Comparison of ENCODE assay signal across 20 cellular contexts in the genomic region with DNA sequence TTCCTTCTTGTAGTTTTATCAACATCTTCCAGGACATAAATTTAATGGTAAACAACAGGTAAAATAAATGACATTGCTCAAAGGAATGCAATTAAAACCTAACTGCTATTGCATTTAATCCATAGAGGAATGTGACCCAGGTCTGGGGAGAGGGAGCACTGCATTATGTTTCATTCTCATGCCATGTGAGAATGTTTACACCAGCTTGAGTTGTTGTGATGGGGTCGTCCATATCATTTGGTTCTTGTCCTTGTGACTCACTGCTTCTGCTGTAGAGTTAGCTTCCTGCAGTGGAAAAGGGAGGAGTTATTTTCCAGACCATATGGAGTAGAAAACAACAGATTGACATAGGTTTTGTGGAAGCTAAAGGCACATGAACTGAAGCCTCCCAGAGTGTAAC.
"Had no signal": no experiment of that assay in that cellular context is flagged by ENCODE, and none has a peak within 500 bp of the region (broad histone marks: within the 10 kb centered on the region; RNA-seq: fewer than 3 reads in every experiment).

No MANE protein-coding gene starts in this region.

- H3K4me1 Mint-ChIP-seq: naive thymus-derived CD8-positive, alpha-beta T cell had no signal

- H3K4me1 ChIP-seq: left ventricle myocardium inferior, right atrium auricular region, spleen, upper lobe of left lung had no signal

- H3K27ac Mint-ChIP-seq: activated naive CD4-positive, alpha-beta T cell treated with anti-CD3 and anti-CD28 coated beads, Interleukin-2, amount 50 U/mL, for 72 hours; naive thymus-derived CD8-positive, alpha-beta T cell; T-helper 2 cell treated with Interferon-gamma antibody and Interleukin-4, amounts not matched to agents 5 μg/mL and 100 μg/mL, for 36 hours had no signal

- H3K9me3 Mint-ChIP-seq: T-helper 2 cell treated with Interferon-gamma antibody and Interleukin-4, amounts not matched to agents 5 μg/mL and 100 μg/mL, for 36 hours had no signal

- H3K4me3 Mint-ChIP-seq: mesothelial cell of epicardium; naive thymus-derived CD8-positive, alpha-beta T cell; T-helper 2 cell treated with Interferon-gamma antibody and Interleukin-4, amounts not matched to agents 5 μg/mL and 100 μg/mL, for 36 hours had no signal

- H3K36me3 ChIP-seq: brain microvascular endothelial cell, left ventricle myocardium inferior, right atrium auricular region, spleen, upper lobe of left lung had no signal

- H3K36me3 Mint-ChIP-seq: mesothelial cell of epicardium had no signal

- H3K4me3 ChIP-seq: left ventricle myocardium inferior, right atrium auricular region, spleen, upper lobe of left lung had no signal

- H3K27ac ChIP-seq: brain microvascular endothelial cell, left ventricle myocardium inferior, right atrium auricular region, spleen, upper lobe of left lung had no signal

- H3K27me3 ChIP-seq: brain microvascular endothelial cell, right atrium auricular region, spleen, upper lobe of left lung had no signal

- ATAC-seq: activated naive CD4-positive, alpha-beta T cell treated with anti-CD3 and anti-CD28 coated beads, Interleukin-2, amount 50 U/mL, for 72 hours; naive thymus-derived CD8-positive, alpha-beta T cell had no signal

- DNase-seq: activated CD4-positive, alpha-beta T cell treated with anti-CD3 and anti-CD28 coated beads for 1 hour; activated gamma-delta T cell treated with Interleukin-2 at 50 U/mL for 16 hours; activated T-cell treated with anti-CD3 and anti-CD28 coated beads, Interleukin-2, amount 50 U/mL, for 1 hour; aorta; brain microvascular endothelial cell; caudate nucleus; effector memory CD4-positive, alpha-beta T cell; glutamatergic neuron; hippocampal formation; kidney glomerular epithelial cell; left ventricle myocardium inferior; naive thymus-derived CD8-positive, alpha-beta T cell; spleen; stimulated activated CD4-positive, alpha-beta T cell treated with anti-CD3 and anti-CD28 coated beads, Interleukin-4, amount 100 ng/mL, for 24 hours; stimulated activated naive CD4-positive, alpha-beta T cell treated with Interleukin-2 at 50 U/mL for 16 hours; upper lobe of left lung had no signal
